ENCODE assay signal across 8 cellular contexts in the genomic region with DNA sequence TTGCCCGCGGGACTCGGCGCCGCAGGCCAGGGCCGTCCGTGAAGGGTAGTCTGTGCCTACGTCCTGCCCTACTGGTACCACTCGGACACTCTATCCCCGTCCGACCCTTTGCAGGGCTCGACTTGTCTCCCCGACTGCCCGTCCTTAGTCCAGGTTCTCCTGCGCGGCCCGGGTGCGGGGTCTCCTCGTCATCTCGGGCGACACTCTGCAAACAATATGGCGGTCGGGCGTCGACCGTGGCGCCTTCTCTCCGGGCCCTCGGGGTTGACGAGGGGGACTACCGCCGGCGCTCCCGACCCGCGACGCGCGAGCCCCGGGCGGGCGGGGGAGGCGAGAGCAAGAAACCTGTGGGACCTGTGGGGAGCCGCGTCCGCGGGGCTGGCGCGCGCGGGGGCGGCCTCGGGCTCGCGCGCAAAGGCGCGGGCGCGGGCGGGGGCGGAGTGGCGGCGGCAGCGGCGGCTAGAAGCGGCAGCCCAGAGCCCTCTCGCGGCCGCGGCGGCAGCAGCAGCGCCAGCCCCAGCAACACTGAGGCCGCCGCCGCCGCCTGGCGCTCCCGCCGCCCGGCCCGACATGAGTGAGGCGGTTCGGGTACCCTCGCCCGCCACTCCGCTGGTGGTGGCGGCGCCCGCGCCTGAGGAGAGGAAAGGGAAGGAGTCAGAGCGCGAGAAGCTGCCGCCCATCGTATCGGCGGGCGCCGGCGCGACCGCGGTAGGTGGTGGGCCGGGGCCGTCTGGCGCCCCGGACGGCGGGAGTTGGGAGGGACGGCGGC. TPM values are rescaled to one million over a fixed set of nuclear protein-coding genes. Genes with fewer than 3 reads are reported as not detected.
DNase-seq lines count a peak whose midpoint lies in the region; ATAC-seq, FAIRE-seq and TF ChIP-seq lines count a peak whose summit lies in the region.

TSS of gene HECTD2 (plus strand) at position 476 of the 769 bp plus-strand sequence. CDS start at position 571, 95 bp downstream.

- peak within 1 kb of the TSS; percentile 86 for H3K4me3 ChIP-seq in GM06990 (replicated peaks; ENCODE audit: low read depth, low read length)
- peak within 1 kb of the TSS; percentile 80 to 81 for H3K4me3 ChIP-seq in right atrium auricular region

- no peaks in the 10 kb centered on the region for H3K36me3 ChIP-seq in GM06990 (ENCODE audit: control insufficient read depth, insufficient read depth, low read length)
- no peaks in the 10 kb centered on the region for H3K36me3 ChIP-seq in KOPT-K1 (ENCODE audit: insufficient read depth, low read length)
- H3K36me3 ChIP-seq in right atrium auricular region, result no peaks in the 10 kb centered on the region

- FAIRE-seq in urothelium cell line (lab: Jason Lieb, UNC), result no peak

- peak; percentile 88 for ATAC-seq in GM21825 (IDR thresholded peaks at IDR 0.05; ENCODE audit: unreplicated experiment)

- DNase-seq in GM06990 (ENCODE audit: extremely low read depth, insufficient read length) (peak; percentile 85), T follicular helper cell (ENCODE audit: low read depth) (peak; percentile 73), amniotic epithelial cell (ENCODE audit: low read depth) (peak; percentile 63), right atrium auricular region (ENCODE audit: low spot score) (peak; percentile 64), putamen (ENCODE audit: low spot score) (peak; percentile 85), urothelium cell line (ENCODE audit: low spot score) (peak; percentile 83)

- H3K9me3 ChIP-seq in KOPT-K1 (ENCODE audit: insufficient read depth, low read length, poor library complexity, severe bottlenecking) (no peaks in the 10 kb centered on the region), right atrium auricular region (no peaks in the 10 kb centered on the region)

- peaks cover 0 to 16% of the 10 kb centered on the region in 2 donors for H3K4me1 ChIP-seq in right atrium auricular region

- no peak for TF ChIP-seq CTCF in GM06990 (IDR thresholded peaks at IDR 0.05; ENCODE audit: insufficient read depth, low read length, poor library complexity, severe bottlenecking)
- peak; percentile 42 to 57 for TF ChIP-seq CTCF in right atrium auricular region (IDR thresholded peaks at IDR 0.05)

- H3K27me3 ChIP-seq in GM06990 (replicated peaks; ENCODE audit: control insufficient read depth, insufficient read depth, low read length) (no peaks in the 10 kb centered on the region; the same call in 1 of the 2 replicates), right atrium auricular region (no peaks in the 10 kb centered on the region)

- peak within 1 kb of the TSS; percentile 86 for H3K27ac ChIP-seq in KOPT-K1 (ENCODE audit: low read depth, low read length, poor library complexity, severe bottlenecking)
- H3K27ac ChIP-seq in right atrium auricular region, result peak within 1 kb of the TSS; percentile 99

RNA-seq across cellular contexts. Expression of gene HECTD2, which starts in this region (rescaled TPM):
- 1 to 10 TPM; 6.9 TPM for total RNA-seq in right atrium auricular region

Comparison
In these comparisons a context has a peak if more than half of its experiments do, and no peak if none do; other contexts are left out.
1. Peak in every context shown above with its lines: DNase-seq, ATAC-seq, H3K4me3 ChIP-seq and H3K27ac ChIP-seq.